Comparison of ENCODE assay signal across 8 cellular contexts in genomic region chr7:66739953-66740301, GRCh38. TPM values are rescaled to one million over a fixed set of nuclear protein-coding genes. Genes with fewer than 3 reads are reported as not detected.
A peak's percentile ranks its signal among the peaks of the same experiment; 100 is the strongest.
DNase-seq lines count a peak whose midpoint lies in the region; ATAC-seq, FAIRE-seq and TF ChIP-seq lines count a peak whose summit lies in the region.

No MANE protein-coding gene starts in this region.

- H2BK5ac ChIP-seq in mesenchymal stem cell (ENCODE audit: low read depth, low read length, poor library complexity, severe bottlenecking): no peak overlapping the region

- peak overlapping the region; percentile 98 for H4K8ac ChIP-seq in mesenchymal stem cell (ENCODE audit: low read length)

- peak overlapping the region; percentile 93 for H3K18ac ChIP-seq in mesenchymal stem cell (ENCODE audit: low read depth in 1 of 2, low read length in 2 of 2)

- H3K27ac Mint-ChIP-seq in brain: peak overlapping the region; percentile 82 to 96 (median 93)

- H3K27ac ChIP-seq in mesenchymal stem cell (ENCODE audit: low read length, poor library complexity, severe bottlenecking): peak overlapping the region; percentile 85

- peak overlapping the region; percentile 23 for H2BK15ac ChIP-seq in mesenchymal stem cell (ENCODE audit: low read depth, poor library complexity, severe bottlenecking)

- H3K4me3 Mint-ChIP-seq in brain: peak overlapping the region; percentile 89 to 95 (median 92)

- peaks cover 6% of the 10 kb centered on the region for H3K79me1 ChIP-seq in mesenchymal stem cell (replicated peaks; ENCODE audit: low read length, poor library complexity, severe bottlenecking)

- peaks cover 15% of the 10 kb centered on the region for H3K9me3 ChIP-seq in mesenchymal stem cell (ENCODE audit: control insufficient read depth, low read length)

- H3K4ac ChIP-seq in mesenchymal stem cell (ENCODE audit: low read depth in 1 of 2, low read length in 2 of 2): peak overlapping the region; percentile 40 to 86

- H2AK5ac ChIP-seq in mesenchymal stem cell (ENCODE audit: low read length, severe bottlenecking): peak overlapping the region; percentile 81

- H3K36me3 ChIP-seq in mesenchymal stem cell (ENCODE audit: control insufficient read depth in 1 of 2, insufficient read depth in 2 of 2, low read depth in 1 of 2, low read length in 2 of 2): peaks cover 9 to 22% of the 10 kb centered on the region in 2 experiments

- H3K4me1 ChIP-seq in mesenchymal stem cell (ENCODE audit: control insufficient read depth, insufficient read depth, low read depth, low read length): peaks cover 7% of the 10 kb centered on the region

- H3K4me2 ChIP-seq in mesenchymal stem cell (ENCODE audit: low read length, poor library complexity, severe bottlenecking): peak overlapping the region; percentile 76

- peak; percentile 2 for ATAC-seq in HG03521 (IDR thresholded peaks at IDR 0.05; ENCODE audit: unreplicated experiment)

- H4K91ac ChIP-seq in mesenchymal stem cell (ENCODE audit: low read length): peak overlapping the region; percentile 96

- DNase-seq in EL: peak; percentile 9
- no peak for DNase-seq in mesenchymal stem cell
- no peak for DNase-seq in frontal cortex (ENCODE audit: low spot score in 2 of 2)
- DNase-seq in NCI-H82 treated with DMSO at 0.1 percent for 48 hours (lab: John Stamatoyannopoulos, UW; ENCODE audit: unreplicated experiment): no peak
- DNase-seq in OCI-M1 (lab: John Stamatoyannopoulos, UW): no peak
- DNase-seq in NCI-H1105 treated with DMSO at 0.1 percent for 48 hours (lab: John Stamatoyannopoulos, UW): no peak

- no peak overlapping the region for H2BK120ac ChIP-seq in mesenchymal stem cell (ENCODE audit: low read depth, low read length)

- H3K9me3 Mint-ChIP-seq in brain: peaks cover 4 to 14% (median 9%) of the 10 kb centered on the region in 5 experiments

- 32% methylated on average over 12 of the region's 12 CpGs for WGBS in mesenchymal stem cell

- peaks cover 61% of the 10 kb centered on the region for H3K4me1 Mint-ChIP-seq in brain

- TF ChIP-seq CTCF in brain (conservative IDR thresholded peaks at IDR 0.05): no peak

- peaks cover 9% of the 10 kb centered on the region for H3K27me3 Mint-ChIP-seq in brain

- H3K9ac ChIP-seq in mesenchymal stem cell (ENCODE audit: low read length): peak overlapping the region; percentile 99

- peak overlapping the region in 1 of 2 experiments; percentile 62 for H3K14ac ChIP-seq in mesenchymal stem cell (ENCODE audit: low read length in 2 of 2)

- H3K36me3 Mint-ChIP-seq in brain: peaks cover 44% of the 10 kb centered on the region

- peak overlapping the region; percentile 78 for H2AFZ ChIP-seq in mesenchymal stem cell (ENCODE audit: low read depth, low read length)

- no peak overlapping the region for H2BK12ac ChIP-seq in mesenchymal stem cell (ENCODE audit: low read length in 2 of 2)

- H3K23ac ChIP-seq in mesenchymal stem cell (ENCODE audit: low read length in 2 of 2): no peak overlapping the region

- no peaks in the 10 kb centered on the region for H3K27me3 ChIP-seq in mesenchymal stem cell (ENCODE audit: control insufficient read depth in 1 of 2, insufficient read depth in 1 of 2, low read length in 2 of 2)

- no peak for FAIRE-seq in frontal cortex (lab: Jason Lieb, UNC)

- peak overlapping the region; percentile 90 to 98 for H3K4me3 ChIP-seq in mesenchymal stem cell (ENCODE audit: insufficient read depth in 1 of 2, low read depth in 1 of 2, low read length in 2 of 2)

RNA-seq across cellular contexts. Expression of gene RABGEF1, which starts 0.6 kb away (rescaled TPM):
- polyA plus RNA-seq in brain (ENCODE audit: insufficient read depth, low read depth, low replicate concordance): 16.6 TPM
- polyA plus RNA-seq in mesenchymal stem cell (2013, experiment 1 of 2): 15.6 TPM
- 16.4 TPM for polyA plus RNA-seq in mesenchymal stem cell (2013, experiment 2 of 2)
- total RNA-seq in frontal cortex: 71.3 TPM
